In the genomic region with DNA sequence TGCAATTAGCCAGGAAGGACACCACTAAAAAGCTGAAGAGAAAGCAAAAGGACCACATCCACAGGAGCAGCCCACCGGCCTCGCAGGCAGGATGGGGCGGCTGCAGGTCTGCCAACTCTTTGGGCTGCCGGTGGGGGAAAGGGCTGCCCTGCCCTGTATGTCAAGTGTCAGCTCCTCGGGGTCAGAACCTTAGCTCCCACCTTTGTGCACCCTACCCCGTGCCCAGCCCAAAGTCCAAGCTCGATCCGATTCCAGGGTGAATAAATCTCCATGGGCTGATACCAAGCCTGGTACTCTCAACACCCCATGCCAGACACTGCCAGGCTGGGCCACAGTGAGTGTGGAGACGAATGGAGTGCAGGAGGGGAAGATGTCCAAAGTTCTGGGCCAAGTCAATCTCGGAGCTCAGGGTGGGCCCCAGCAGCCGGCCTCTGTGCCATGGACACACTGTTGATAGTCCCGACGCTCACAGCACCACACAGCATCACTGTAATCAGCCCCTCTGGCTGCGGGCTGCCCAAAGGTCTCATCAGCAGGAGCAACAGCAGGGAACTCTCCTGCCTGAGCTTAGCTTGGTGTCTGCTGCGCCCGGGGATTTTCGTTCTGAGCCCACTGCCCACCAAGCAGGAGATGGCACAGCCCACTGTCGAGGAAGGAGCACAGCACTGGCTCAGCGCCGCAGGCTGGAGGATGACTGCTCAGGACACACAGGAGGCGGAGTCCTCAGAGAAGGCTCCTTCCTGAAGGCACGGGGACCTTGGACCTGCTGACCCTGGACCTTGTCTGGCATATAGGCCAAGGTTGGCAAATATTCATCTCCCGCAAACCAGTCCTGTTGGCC, we compare ENCODE assay signal across 17 cellular contexts.
DNase-seq lines count a peak whose midpoint lies in the region; TF ChIP-seq lines count a peak whose summit lies in the region.
"Had no signal": no experiment of that assay in that cellular context is flagged by ENCODE, and none has a peak within 500 bp of the region (broad histone marks: within the 10 kb centered on the region; RNA-seq: fewer than 3 reads in every experiment).

No MANE protein-coding gene starts in this region.

- peak overlapping the region; percentile 72 for H3K14ac ChIP-seq in H9 (ENCODE audit: insufficient read depth, low read length)

- no peak overlapping the region for H3K4ac ChIP-seq in H9 (ENCODE audit: low read depth, low read length)

- no peaks in the 10 kb centered on the region for H3K79me2 ChIP-seq in H9 (ENCODE audit: insufficient read depth, low read length)

- H3K9ac ChIP-seq in H9 (ENCODE audit: extremely low read depth, insufficient read length, low read length): no peak overlapping the region

- no peak overlapping the region for H3T11ph ChIP-seq in H9 (ENCODE audit: low read length)

- peaks cover 33 to 49% of the 10 kb centered on the region in 2 experiments for H3K4me1 Mint-ChIP-seq in H9

- H3K27ac ChIP-seq in H9 (ENCODE audit: insufficient read length, low read depth, low read length): no peak overlapping the region
- H3K27ac ChIP-seq: C4-2B had no signal

- no peak overlapping the region for H2BK12ac ChIP-seq in H9 (ENCODE audit: insufficient read length, low read depth, low read length)

- no peaks in the 10 kb centered on the region for H3K23me2 ChIP-seq in H9 (ENCODE audit: insufficient read length, low read depth, low read length, poor library complexity, severe bottlenecking)

- no peak overlapping the region for H3K18ac ChIP-seq in H9 (ENCODE audit: insufficient read length, low read depth, low read length)

- peaks cover 44% of the 10 kb centered on the region for H3K27me3 Mint-ChIP-seq in H9 (ENCODE audit: low read depth)
- H3K27me3 Mint-ChIP-seq: CD8-positive, alpha-beta memory T cell had no signal

- no peak overlapping the region for H2BK5ac ChIP-seq in H9 (ENCODE audit: insufficient read length, low read length)

- H3K36me3 Mint-ChIP-seq in H9 (ENCODE audit: insufficient read depth in 1 of 3, low read depth in 3 of 3): no peaks in the 10 kb centered on the region

- H2BK15ac ChIP-seq in H9 (ENCODE audit: low read depth, low read length): no peak overlapping the region

- H3K9me3 Mint-ChIP-seq in H9: no peaks in the 10 kb centered on the region
- H3K9me3 Mint-ChIP-seq: CD8-positive, alpha-beta memory T cell had no signal

- H3K79me1 ChIP-seq in H9 (ENCODE audit: insufficient read depth, low read depth, low read length, poor library complexity, severe bottlenecking): no peaks in the 10 kb centered on the region

- no peak overlapping the region for H3K27ac Mint-ChIP-seq in H9
- H3K27ac Mint-ChIP-seq: HFFc6 had no signal

- WGBS in H9 (ENCODE audit: extremely low coverage, insufficient read length, low lambda C conversion rate): no CpG with 5 or more reads among the region's 23 CpGs

- H2BK20ac ChIP-seq in H9 (ENCODE audit: low read depth, low read length, poor library complexity, severe bottlenecking): no peak overlapping the region

- no peak for TF ChIP-seq CTCF in H9 (conservative IDR thresholded peaks at IDR 0.05)

- no peak overlapping the region for H4K8ac ChIP-seq in H9 (replicated peaks; ENCODE audit: insufficient read length, low read depth, low read length)

- H3K23ac ChIP-seq in H9 (ENCODE audit: insufficient read length, low read depth, low read length): no peak overlapping the region

- H2AFZ ChIP-seq in H9 (ENCODE audit: low read length): no peak overlapping the region

- H3K4me1 ChIP-seq in H9 (ENCODE audit: insufficient read depth, low read length): peaks cover 13% of the 10 kb centered on the region

- H2BK120ac ChIP-seq in H9 (ENCODE audit: low read depth, low read length, poor library complexity, severe bottlenecking): no peak overlapping the region

- no peak overlapping the region for H4K91ac ChIP-seq in H9 (ENCODE audit: insufficient read length, low read depth, low read length)

- peak; percentile 29 for DNase-seq in activated CD8-positive, alpha-beta memory T cell treated with anti-CD3 and anti-CD28 coated beads, Interleukin-2, amount 50 U/mL, for 48 hours
- no peak for DNase-seq in activated CD8-positive, alpha-beta memory T cell treated with anti-CD3 and anti-CD28 coated beads, Interleukin-2, amount 50 U/mL, for 4 hours
- no peak for DNase-seq in H9
- DNase-seq in ecto neural progenitor cell (ENCODE audit: low spot score): peak; percentile 34
- peak; percentile 83 for DNase-seq in mesenteric fat pad (ENCODE audit: low spot score)
- DNase-seq in DMS153 treated with DMSO at 0.1 percent for 48 hours (lab: John Stamatoyannopoulos, UW; ENCODE audit: unreplicated experiment): no peak
- DNase-seq in activated T-cell treated with anti-CD3 and anti-CD28 coated beads, Interleukin-2, amount 50 U/mL, for 1 hour: no peak
- DNase-seq: Calu3; CD8-positive, alpha-beta memory T cell; GDM1; H7; HFFc6; MG63; NCI-H1417 treated with DMSO at 0.1 percent for 48 hours; NCI-H446; SHP77 had no signal

- no peak overlapping the region for H4K5ac ChIP-seq in H9 (ENCODE audit: insufficient read length, low read depth, low read length)

- H3K27me3 ChIP-seq in H9 (ENCODE audit: insufficient read depth, low read length): no peaks in the 10 kb centered on the region
- H3K27me3 ChIP-seq: MG63 had no signal

- no peaks in the 10 kb centered on the region for H4K20me1 ChIP-seq in H9 (ENCODE audit: control insufficient read depth, insufficient read depth, insufficient read length)

- H2AK5ac ChIP-seq in H9 (ENCODE audit: insufficient read length, low read length): no peak overlapping the region

- H3K4me3 Mint-ChIP-seq in H9: no peak overlapping the region
- H3K4me3 Mint-ChIP-seq: CD8-positive, alpha-beta memory T cell; HFFc6 had no signal

- no peaks in the 10 kb centered on the region for H3K9me3 ChIP-seq in H9 (ENCODE audit: control insufficient read depth, low read depth, low read length)
- H3K9me3 ChIP-seq: MG63 had no signal

- no peak overlapping the region for H3K4me2 ChIP-seq in H9 (ENCODE audit: insufficient read depth, insufficient read length, low read length)

- H3K56ac ChIP-seq in H9 (ENCODE audit: insufficient read length, low read depth, low read length): no peak overlapping the region

Comparison
In these comparisons a context has a peak if more than half of its experiments do, and no peak if none do; other contexts are left out.
1. DNase-seq: peak in activated CD8-positive, alpha-beta memory T cell treated with anti-CD3 and anti-CD28 coated beads, Interleukin-2, amount 50 U/mL, for 48 hours (single experiment), ecto neural progenitor cell (single experiment) and mesenteric fat pad (single experiment); none in activated CD8-positive, alpha-beta memory T cell treated with anti-CD3 and anti-CD28 coated beads, Interleukin-2, amount 50 U/mL, for 4 hours (single experiment), H9 (single experiment), DMS153 treated with DMSO at 0.1 percent for 48 hours (single experiment) and activated T-cell treated with anti-CD3 and anti-CD28 coated beads, Interleukin-2, amount 50 U/mL, for 1 hour (single experiment).